In the genomic region with DNA sequence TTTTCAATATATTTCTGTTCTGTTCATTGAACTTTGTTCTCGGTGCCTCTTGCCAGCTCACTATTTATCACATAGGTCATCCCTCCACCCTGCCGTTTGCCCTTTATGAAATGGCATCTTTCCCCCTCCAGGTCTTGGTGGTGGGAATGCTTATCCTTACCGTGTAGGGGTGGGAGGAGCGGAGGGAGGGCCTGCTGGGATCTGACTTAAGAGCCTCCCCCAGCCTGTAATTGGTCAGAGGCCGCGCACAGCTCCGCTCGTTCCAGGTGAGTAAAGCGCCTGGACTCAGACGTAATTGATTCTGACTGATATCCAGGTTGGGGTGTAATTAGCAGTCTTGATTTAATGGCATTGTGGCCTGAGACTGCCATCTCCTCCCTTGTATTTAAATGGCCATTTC, we compare ENCODE assay signal across 27 cellular contexts.
DNase-seq lines count a peak whose midpoint lies in the region; ATAC-seq and TF ChIP-seq lines count a peak whose summit lies in the region.
"Had no signal": no experiment of that assay in that cellular context is flagged by ENCODE, and none has a peak within 500 bp of the region (broad histone marks: within the 10 kb centered on the region; RNA-seq: fewer than 3 reads in every experiment).

No MANE protein-coding gene starts in this region.

- peaks cover 3 to 19% of the 10 kb centered on the region in 2 donors for H3K4me1 ChIP-seq in ascending aorta
- H3K4me1 ChIP-seq in thyroid gland, result peaks cover 14 to 21% of the 10 kb centered on the region in 2 donors
- H3K4me1 ChIP-seq: breast epithelium had no signal

- H3K36me3 ChIP-seq in ascending aorta (no peaks in the 10 kb centered on the region), thyroid gland (no peaks in the 10 kb centered on the region)
- H3K36me3 ChIP-seq: breast epithelium, tibial nerve had no signal

- no peaks in the 10 kb centered on the region for H3K36me3 Mint-ChIP-seq in neural crest cell (ENCODE audit: low read depth)
- H3K36me3 Mint-ChIP-seq in natural killer cell, result no peaks in the 10 kb centered on the region

- intact Hi-C loops in ascending aorta (cut with DNase I), result no loop called here
- intact Hi-C loops in natural killer cell (cut with micrococcal nuclease), result no loop called here
- intact Hi-C loops in thyroid gland (cut with DNase I), result no loop called here

- H3K27me3 Mint-ChIP-seq in neural crest cell (ENCODE audit: low read depth), result no peaks in the 10 kb centered on the region
- H3K27me3 Mint-ChIP-seq in natural killer cell (ENCODE audit: low read depth in 2 of 2), result peaks cover 8 to 12% of the 10 kb centered on the region in 2 donors
- H3K27me3 Mint-ChIP-seq: stimulated activated naive CD8-positive, alpha-beta T cell treated with anti-CD3 and anti-CD28 coated beads, Interleukin-15, Interleukin-2, amounts not matched to agents 100 ng/mL and 50 ng/mL, for 24 hours had no signal

- peak overlapping the region; percentile 50 to 71 for H3K27ac ChIP-seq in ascending aorta
- no peak overlapping the region for H3K27ac ChIP-seq in thyroid gland
- H3K27ac ChIP-seq: breast epithelium, GM23248, HL-60, psoas muscle, skin epidermis, tibial nerve had no signal

- TF ChIP-seq POLR2A in thyroid gland (IDR thresholded peaks at IDR 0.05), result no peak

- DNase-seq in NCI-H82 (lab: John Stamatoyannopoulos, UW) (peak; percentile 43), NCI-H82 treated with DMSO at 0.1 percent for 48 hours (lab: John Stamatoyannopoulos, UW; ENCODE audit: unreplicated experiment) (no peak), NCI-H1417 (lab: John Stamatoyannopoulos, UW) (peak in 2 of 3 experiments; percentile 85 to 94), ascending aorta (ENCODE audit: low spot score in 2 of 2) (no peak), neural crest cell (ENCODE audit: low read depth, low spot score) (no peak), natural killer cell (no peak), thyroid gland (no peak), ureter (ENCODE audit: low spot score) (no peak)
- DNase-seq: activated CD4-positive, alpha-beta T cell treated with anti-CD3 and anti-CD28 coated beads for 4 hours; activated naive CD4-positive, alpha-beta T cell treated with Interleukin-2 at 50 U/mL for 16 hours; activated T-cell treated with anti-CD3 and anti-CD28 coated beads, Interleukin-2, amount 50 U/mL, for 48 hours; amniotic stem cell; effector memory CD4-positive, alpha-beta T cell; erythroblast; mesendoderm; NCI-H1694; NCI-H774; psoas muscle; SK-N-SH had no signal

- ATAC-seq in natural killer cell, result no peak
- ATAC-seq: GM12878 had no signal

- H3K9me3 ChIP-seq in ascending aorta (no peaks in the 10 kb centered on the region), thyroid gland (no peaks in the 10 kb centered on the region)
- H3K9me3 ChIP-seq: breast epithelium, psoas muscle, SK-N-SH, tibial nerve had no signal

- H3K4me1 Mint-ChIP-seq in neural crest cell, result peaks cover 5% of the 10 kb centered on the region
- no peaks in the 10 kb centered on the region for H3K4me1 Mint-ChIP-seq in natural killer cell

- TF ChIP-seq CTCF in ascending aorta (IDR thresholded peaks at IDR 0.05), result no peak
- TF ChIP-seq CTCF in neural crest cell (conservative IDR thresholded peaks at IDR 0.05), result no peak
- TF ChIP-seq CTCF in natural killer cell (IDR thresholded peaks at IDR 0.05), result no peak
- TF ChIP-seq CTCF in thyroid gland (IDR thresholded peaks at IDR 0.05), result no peak

- WGBS in thyroid gland, 2 donors, result 80 to 86% methylated on average over 10 of the region's 10 CpGs

- H3K4me3 Mint-ChIP-seq in neural crest cell (no peak overlapping the region), natural killer cell (no peak overlapping the region)
- H3K4me3 Mint-ChIP-seq: stimulated activated naive CD8-positive, alpha-beta T cell treated with anti-CD3 and anti-CD28 coated beads, Interleukin-15, Interleukin-2, amounts not matched to agents 100 ng/mL and 50 ng/mL, for 24 hours; T-helper 1 cell treated with Interleukin-12 subunit alpha and Interleukin-12 subunit beta and Interleukin-4 antibody, amounts not matched to agents 30 μg/mL and 1 μg/mL, for 36 hours had no signal

- H3K4me3 ChIP-seq in ascending aorta (no peak overlapping the region), thyroid gland (replicated peaks in 1 of 3) (no peak overlapping the region)
- H3K4me3 ChIP-seq: breast epithelium, GM12878, GM23248, psoas muscle, skin epidermis, tibial nerve had no signal

- H3K27me3 ChIP-seq in ascending aorta (no peaks in the 10 kb centered on the region), thyroid gland (no peaks in the 10 kb centered on the region)
- H3K27me3 ChIP-seq: breast epithelium, tibial nerve had no signal

- H3K9me3 Mint-ChIP-seq in neural crest cell (no peaks in the 10 kb centered on the region), natural killer cell (no peaks in the 10 kb centered on the region)
- H3K9me3 Mint-ChIP-seq: stimulated activated naive CD8-positive, alpha-beta T cell treated with anti-CD3 and anti-CD28 coated beads, Interleukin-15, Interleukin-2, amounts not matched to agents 100 ng/mL and 50 ng/mL, for 24 hours; T-helper 1 cell treated with Interleukin-12 subunit alpha and Interleukin-12 subunit beta and Interleukin-4 antibody, amounts not matched to agents 30 μg/mL and 1 μg/mL, for 36 hours had no signal

- peak overlapping the region; percentile 65 for H3K27ac Mint-ChIP-seq in neural crest cell (ENCODE audit: unreplicated experiment)
- H3K27ac Mint-ChIP-seq in natural killer cell, result no peak overlapping the region
- H3K27ac Mint-ChIP-seq: stimulated activated naive CD8-positive, alpha-beta T cell treated with anti-CD3 and anti-CD28 coated beads, Interleukin-15, Interleukin-2, amounts not matched to agents 100 ng/mL and 50 ng/mL, for 24 hours; T-helper 1 cell treated with Interleukin-12 subunit alpha and Interleukin-12 subunit beta and Interleukin-4 antibody, amounts not matched to agents 30 μg/mL and 1 μg/mL, for 36 hours had no signal

Comparison
In these comparisons a context has a peak if more than half of its experiments do, and no peak if none do; other contexts are left out.
1. DNase-seq: peak in NCI-H82 (single experiment) and NCI-H1417 (2 of 3); none in NCI-H82 treated with DMSO at 0.1 percent for 48 hours (single experiment), ascending aorta (0 of 2), neural crest cell (single experiment), natural killer cell (single experiment), thyroid gland (0 of 2) and ureter (single experiment).
2. H3K27ac ChIP-seq: peak in ascending aorta (2 of 2); none in thyroid gland (0 of 3).